14 cellular contexts compared by ENCODE assay signal in genomic region chr12:108816652-108817335, GRCh38. TPM values are rescaled to one million over a fixed set of nuclear protein-coding genes. Genes with fewer than 3 reads are reported as not detected.
DNase-seq lines count a peak whose midpoint lies in the region; ATAC-seq lines count a peak whose summit lies in the region.
"Had no signal": no experiment of that assay in that cellular context is flagged by ENCODE, and none has a peak within 500 bp of the region (broad histone marks: within the 10 kb centered on the region; RNA-seq: fewer than 3 reads in every experiment).

No MANE protein-coding gene starts in this region.

- peaks cover 22% of the 10 kb centered on the region for H3K4me1 ChIP-seq in Karpas-422 (ENCODE audit: low read length)

- H3K27me3 ChIP-seq in Karpas-422 (ENCODE audit: low read length) = no peaks in the 10 kb centered on the region

- peaks cover 33% of the 10 kb centered on the region for H4K20me1 ChIP-seq in Karpas-422 (ENCODE audit: insufficient read depth, low read depth, low read length)

- peak overlapping the region; percentile 12 to 25 for H3K27ac Mint-ChIP-seq in stimulated activated naive CD8-positive, alpha-beta T cell treated with anti-CD3 and anti-CD28 coated beads, Interleukin-15, amount 100 ng/mL, for 72 hours
- peak overlapping the region; percentile 32 to 73 for H3K27ac Mint-ChIP-seq in natural killer cell treated with Interleukin-12 subunit alpha and Interleukin-12 subunit beta and Interleukin-15 and Interleukin-18, amount 100 ng/mL, for 72 hours

- H3K36me3 ChIP-seq in Karpas-422 (ENCODE audit: insufficient read depth, low read length) = 0 out of 2 replicates have a peak, but pooled peaks cover 2% of the 10 kb centered on the region

- no peak overlapping the region for H3K4me2 ChIP-seq in Karpas-422 (ENCODE audit: low read depth, low read length, poor library complexity, severe bottlenecking)

- H3K4me3 ChIP-seq in Karpas-422 (ENCODE audit: low read length) = no peak overlapping the region

- no peaks in the 10 kb centered on the region for H3K9me3 Mint-ChIP-seq in stimulated activated naive CD8-positive, alpha-beta T cell treated with anti-CD3 and anti-CD28 coated beads, Interleukin-15, amount 100 ng/mL, for 72 hours
- H3K9me3 Mint-ChIP-seq in natural killer cell treated with Interleukin-12 subunit alpha and Interleukin-12 subunit beta and Interleukin-15 and Interleukin-18, amount 100 ng/mL, for 72 hours = no peaks in the 10 kb centered on the region
- H3K9me3 Mint-ChIP-seq: naive thymus-derived CD8-positive, alpha-beta T cell had no signal

- no peaks in the 10 kb centered on the region for H3K9me2 ChIP-seq in Karpas-422 (replicated peaks; ENCODE audit: insufficient read depth, low read length)

- H3K9ac ChIP-seq in Karpas-422 (ENCODE audit: low read length) = no peak overlapping the region

- DNase-seq in stimulated activated naive CD8-positive, alpha-beta T cell treated with anti-CD3 and anti-CD28 coated beads, Interleukin-15, amount 100 ng/mL, for 72 hours = no peak
- DNase-seq in stimulated activated naive CD8-positive, alpha-beta T cell treated with anti-CD3 and anti-CD28 coated beads, Interleukin-15, Interleukin-2, amounts not matched to agents 100 U/mL and 50 U/mL, for 24 hours = no peak
- DNase-seq in natural killer cell treated with Interleukin-12 subunit alpha and Interleukin-12 subunit beta and Interleukin-15 and Interleukin-18, amount 100 ng/mL, for 72 hours (ENCODE audit: low spot score) = no peak
- DNase-seq in T-helper 1 cell (no peak), Karpas-422 (no peak)
- DNase-seq: GDM1; MV-4-11; naive thymus-derived CD8-positive, alpha-beta T cell; NCI-H510A treated with DMSO at 0.1 percent for 48 hours; stimulated activated CD4-positive, alpha-beta T cell treated with anti-CD3 and anti-CD28 coated beads, Interleukin-12 subunit alpha, Interleukin-12 subunit beta, amount 100 ng/mL, for 4 hours; WERI-Rb-1 had no signal

- H3K27me3 Mint-ChIP-seq in stimulated activated naive CD8-positive, alpha-beta T cell treated with anti-CD3 and anti-CD28 coated beads, Interleukin-15, amount 100 ng/mL, for 72 hours = no peaks in the 10 kb centered on the region
- H3K27me3 Mint-ChIP-seq in natural killer cell treated with Interleukin-12 subunit alpha and Interleukin-12 subunit beta and Interleukin-15 and Interleukin-18, amount 100 ng/mL, for 72 hours = no peaks in the 10 kb centered on the region
- H3K27me3 Mint-ChIP-seq: naive thymus-derived CD8-positive, alpha-beta T cell had no signal

- peaks cover 15% of the 10 kb centered on the region for H3K4me1 Mint-ChIP-seq in stimulated activated naive CD8-positive, alpha-beta T cell treated with anti-CD3 and anti-CD28 coated beads, Interleukin-15, amount 100 ng/mL, for 72 hours
- peaks cover 21 to 32% of the 10 kb centered on the region in 2 donors for H3K4me1 Mint-ChIP-seq in natural killer cell treated with Interleukin-12 subunit alpha and Interleukin-12 subunit beta and Interleukin-15 and Interleukin-18, amount 100 ng/mL, for 72 hours (ENCODE audit: low read depth in 2 of 2)

- ATAC-seq in stimulated activated naive CD8-positive, alpha-beta T cell treated with anti-CD3 and anti-CD28 coated beads, Interleukin-15, amount 100 ng/mL, for 72 hours = no peak
- no peak for ATAC-seq in stimulated activated naive CD8-positive, alpha-beta T cell treated with anti-CD3 and anti-CD28 coated beads, Interleukin-15, Interleukin-2, amounts not matched to agents 100 U/mL and 50 U/mL, for 24 hours
- ATAC-seq in esophagus mucosa (peak; percentile 17), HG02970 (IDR thresholded peaks at IDR 0.05; ENCODE audit: low FRiP score, unreplicated experiment) (no peak), GM19452 (IDR thresholded peaks at IDR 0.05; ENCODE audit: unreplicated experiment) (no peak)
- ATAC-seq in natural killer cell treated with Interleukin-12 subunit alpha and Interleukin-12 subunit beta and Interleukin-15 and Interleukin-18, amount 100 ng/mL, for 72 hours = no peak
- ATAC-seq: naive thymus-derived CD8-positive, alpha-beta T cell had no signal

- no peak overlapping the region for H2AFZ ChIP-seq in Karpas-422 (ENCODE audit: low read length)

- H3K4me3 Mint-ChIP-seq in stimulated activated naive CD8-positive, alpha-beta T cell treated with anti-CD3 and anti-CD28 coated beads, Interleukin-15, amount 100 ng/mL, for 72 hours = no peak overlapping the region
- no peak overlapping the region for H3K4me3 Mint-ChIP-seq in natural killer cell treated with Interleukin-12 subunit alpha and Interleukin-12 subunit beta and Interleukin-15 and Interleukin-18, amount 100 ng/mL, for 72 hours
- H3K4me3 Mint-ChIP-seq: naive thymus-derived CD8-positive, alpha-beta T cell had no signal

- no peaks in the 10 kb centered on the region for H3K9me3 ChIP-seq in Karpas-422 (ENCODE audit: low read length)

- no peak overlapping the region for H3K27ac ChIP-seq in Karpas-422 (ENCODE audit: low read length)
- H3K27ac ChIP-seq: WERI-Rb-1 had no signal

- no peaks in the 10 kb centered on the region for H3K79me2 ChIP-seq in Karpas-422 (ENCODE audit: low read length)

- no peaks in the 10 kb centered on the region for H3K36me3 Mint-ChIP-seq in natural killer cell treated with Interleukin-12 subunit alpha and Interleukin-12 subunit beta and Interleukin-15 and Interleukin-18, amount 100 ng/mL, for 72 hours

RNA-seq across cellular contexts. Expression of gene SSH1, which starts 40.6 kb away (rescaled TPM):
- total RNA-seq in esophagus mucosa = 16.0 TPM
- 10 to 100 TPM; 40.5 to 73.9 TPM for total RNA-seq in natural killer cell treated with Interleukin-12 subunit alpha and Interleukin-12 subunit beta and Interleukin-15 and Interleukin-18, amount 100 ng/mL, for 72 hours
- 7.9 and 9.5 TPM in 2 replicates for total RNA-seq in Karpas-422 (2014; rRNA removed; shearing (Covaris generic); ENCODE audit: low replicate concordance)
